ENCODE assay signal across 5 cellular contexts in genomic region chr16:88421871-88422433, GRCh38.
"Had no signal": no experiment of that assay in that cellular context is flagged by ENCODE, and none has a peak within 500 bp of the region (broad histone marks: within the 10 kb centered on the region; RNA-seq: fewer than 3 reads in every experiment).

No MANE protein-coding gene starts in this region.

- H3K36me3 ChIP-seq: HAP-1 had no signal

- H3K4me3 ChIP-seq: GM23338, HAP-1 had no signal

- H3K27ac Mint-ChIP-seq: GM23338 had no signal

- H3K9me3 Mint-ChIP-seq: GM23338, IgD-negative memory B cell had no signal

- H3K4me3 Mint-ChIP-seq: GM23338, IgD-negative memory B cell had no signal

- H2AFZ ChIP-seq: GM23338 had no signal

- H3K9me3 ChIP-seq: HAP-1 had no signal

- ATAC-seq: GM23338, HCT116 had no signal

- DNase-seq: KG1 had no signal

- H3K36me3 Mint-ChIP-seq: IgD-negative memory B cell had no signal

- H3K4me2 ChIP-seq: GM23338 had no signal

- H3K4me1 Mint-ChIP-seq: GM23338 had no signal

- H3K4me1 ChIP-seq: HAP-1 had no signal
